8 cellular contexts compared by ENCODE assay signal in the genomic region with DNA sequence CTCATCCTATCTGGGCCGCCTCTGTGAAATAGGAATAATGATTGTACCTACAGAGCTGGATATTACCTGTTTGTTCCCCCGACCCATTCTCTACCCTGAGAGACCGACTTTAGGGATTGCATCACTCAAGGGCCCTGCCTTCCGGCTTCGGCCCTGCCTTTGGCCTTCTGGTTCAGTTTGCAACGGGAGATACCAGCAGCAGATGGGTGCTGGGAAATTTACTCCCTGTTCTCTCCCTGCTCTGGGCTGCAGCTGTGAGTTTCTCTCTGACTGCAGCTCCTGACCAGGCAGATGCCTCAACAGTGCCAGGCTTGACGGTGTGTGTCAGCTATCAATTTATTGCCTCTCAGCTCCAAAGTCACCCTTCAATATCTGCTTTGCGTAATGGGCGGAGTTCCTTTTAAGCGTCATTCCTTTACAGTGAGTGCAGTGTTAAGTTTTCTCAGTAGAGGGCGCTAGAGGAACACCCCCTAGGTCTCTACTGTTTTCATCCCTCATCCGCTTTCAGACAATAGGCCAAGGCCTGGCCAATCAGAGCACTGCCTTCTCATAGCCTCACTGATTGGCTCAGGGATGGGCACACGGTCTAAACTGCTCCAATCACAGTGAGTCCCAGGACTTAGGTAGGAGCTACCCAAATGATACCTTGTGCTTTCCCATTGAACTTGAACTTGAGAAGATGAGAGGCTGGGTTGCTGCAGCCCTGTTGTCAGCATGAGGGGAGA. TPM values are rescaled to one million over a fixed set of nuclear protein-coding genes. Genes with fewer than 3 reads are reported as not detected.
DNase-seq lines count a peak whose midpoint lies in the region; ATAC-seq and TF ChIP-seq lines count a peak whose summit lies in the region.

No MANE protein-coding gene starts in this region.

- H3K27me3 ChIP-seq in CD4-positive, alpha-beta memory T cell (ENCODE audit: insufficient read depth, low read length) = no peaks in the 10 kb centered on the region
- H3K27me3 ChIP-seq in right lobe of liver (no peaks in the 10 kb centered on the region), upper lobe of right lung (no peaks in the 10 kb centered on the region)

- no peaks in the 10 kb centered on the region for H3K36me3 Mint-ChIP-seq in CD4-positive, alpha-beta memory T cell

- CTCF ChIA-PET in CD4-positive, alpha-beta memory T cell (lab: Charles Lee; ENCODE audit: partially characterized antibody) = interaction anchor here (0.9 to 14.1 kb wide), 6 partner anchors 9 to 332 kb away, joined by 3 to 173 read pairs (median 13); no protein-coding TSS in a partner anchor

- DNase-seq in CD4-positive, alpha-beta memory T cell = peak; percentile 22 to 55 (median 33)
- peak; percentile 46 for DNase-seq in GM19240 (ENCODE audit: insufficient read length, low spot score)
- peak; percentile 63 for DNase-seq in LHCN-M2 (ENCODE audit: low read depth)
- DNase-seq in SHP77 (lab: John Stamatoyannopoulos, UW) = peak; percentile 49 to 74
- DNase-seq in cerebellar cortex (ENCODE audit: low spot score) = peak; percentile 70
- DNase-seq in right lobe of liver = no peak
- no peak for DNase-seq in upper lobe of right lung

- TF ChIP-seq POLR2A in right lobe of liver (IDR thresholded peaks at IDR 0.05) = no peak

- ATAC-seq in right lobe of liver = peak; percentile 45 to 60 (median 50)
- ATAC-seq in upper lobe of right lung = peak; percentile 74
- ATAC-seq in GM18502 (IDR thresholded peaks at IDR 0.05; ENCODE audit: poor library complexity, unreplicated experiment) = no peak

- H3K27ac Mint-ChIP-seq in CD4-positive, alpha-beta memory T cell = no peak overlapping the region

- no peaks in the 10 kb centered on the region for H3K36me3 ChIP-seq in CD4-positive, alpha-beta memory T cell (ENCODE audit: insufficient read depth, low read length)
- H3K36me3 ChIP-seq in right lobe of liver (no peaks in the 10 kb centered on the region), upper lobe of right lung (no peaks in the 10 kb centered on the region)

- TF ChIP-seq CTCF in right lobe of liver (IDR thresholded peaks at IDR 0.05) (peak; percentile 34 to 53 (median 44)), upper lobe of right lung (IDR thresholded peaks at IDR 0.05) (peak; percentile 39)

- no peaks in the 10 kb centered on the region for H3K9me3 ChIP-seq in CD4-positive, alpha-beta memory T cell (ENCODE audit: control insufficient read depth in 1 of 2, low read length in 2 of 2)
- H3K9me3 ChIP-seq in right lobe of liver (no peaks in the 10 kb centered on the region), upper lobe of right lung (no peaks in the 10 kb centered on the region)

- H3K4me3 ChIP-seq in CD4-positive, alpha-beta memory T cell (ENCODE audit: low read length in 2 of 2) = no peak overlapping the region
- H3K4me3 ChIP-seq in right lobe of liver (no peak overlapping the region), upper lobe of right lung (no peak overlapping the region)

- H3K4me3 Mint-ChIP-seq in CD4-positive, alpha-beta memory T cell = no peak overlapping the region

- peaks cover 0 to 18% of the 10 kb centered on the region in 2 donors for H3K27me3 Mint-ChIP-seq in CD4-positive, alpha-beta memory T cell

- H3K4me1 Mint-ChIP-seq in CD4-positive, alpha-beta memory T cell = no peaks in the 10 kb centered on the region

- no peak overlapping the region for H3K27ac ChIP-seq in CD4-positive, alpha-beta memory T cell (ENCODE audit: low read depth, low read length)
- no peak overlapping the region for H3K27ac ChIP-seq in right lobe of liver
- no peak overlapping the region for H3K27ac ChIP-seq in upper lobe of right lung

- POLR2A ChIA-PET in CD4-positive, alpha-beta memory T cell (lab: Charles Lee; ENCODE audit: partially characterized antibody) = no interaction called here

- H3K9me3 Mint-ChIP-seq in CD4-positive, alpha-beta memory T cell = no peaks in the 10 kb centered on the region

- WGBS in right lobe of liver (ENCODE audit: insufficient coverage, low coverage, low lambda C conversion rate, missing lambda C conversion rate) = 21% methylated on average over 8 of the region's 13 CpGs

- no peaks in the 10 kb centered on the region for H3K4me1 ChIP-seq in CD4-positive, alpha-beta memory T cell (ENCODE audit: insufficient read depth, low read length)
- H3K4me1 ChIP-seq in right lobe of liver (no peaks in the 10 kb centered on the region), upper lobe of right lung (no peaks in the 10 kb centered on the region)

- intact Hi-C loops in CD4-positive, alpha-beta memory T cell (cut with micrococcal nuclease) = no loop called here
- intact Hi-C loops in right lobe of liver (cut with DNase I) = loop anchor here (5.0 kb wide), 2 partner anchors 309 to 314 kb away; no protein-coding TSS in a partner anchor
- intact Hi-C loops in upper lobe of right lung (cut with DNase I) = no loop called here

RNA-seq across cellular contexts. Expression of a gene that starts 30.0 kb away (rescaled TPM):
- total RNA-seq in CD4-positive, alpha-beta memory T cell = not detected
- not detected for polyA plus RNA-seq in CD4-positive, alpha-beta memory T cell
- total RNA-seq in LHCN-M2 (2014; rRNA removed) (0.34 and 0.71 TPM in 2 replicates), right lobe of liver (under 1 TPM in 5 of 6 experiments, not detected in 1; 0.18 to 0.51 (median 0.22) TPM), upper lobe of right lung (not detected)
- 0.56 TPM for polyA plus RNA-seq in LHCN-M2 (2012)

RNA-seq across cellular contexts. Expression of a gene that starts 34.3 kb away (rescaled TPM):
- 1 to 10 TPM; 8.8 to 8.9 TPM for total RNA-seq in CD4-positive, alpha-beta memory T cell
- 1 to 10 TPM; 3.9 to 4.9 TPM for polyA plus RNA-seq in CD4-positive, alpha-beta memory T cell
- total RNA-seq in LHCN-M2 (2014; rRNA removed) (9.1 and 9.6 TPM in 2 replicates), right lobe of liver (1 to 10 TPM; 2.3 to 3.2 (median 2.7) TPM), upper lobe of right lung (3.4 TPM)
- polyA plus RNA-seq in LHCN-M2 (2012) = 3.0 TPM

RNA-seq across cellular contexts. Expression of a gene that starts 34.6 kb away (rescaled TPM):
- total RNA-seq in CD4-positive, alpha-beta memory T cell = 10 to 100 TPM; 39.9 to 40.9 TPM
- polyA plus RNA-seq in CD4-positive, alpha-beta memory T cell = 10 to 100 TPM; 70.3 to 79.2 TPM
- total RNA-seq in LHCN-M2 (2014; rRNA removed) (83.2 and 122 TPM in 2 replicates), right lobe of liver (10 to 100 TPM; 16.6 to 40.4 (median 21.2) TPM), upper lobe of right lung (30.2 TPM)
- polyA plus RNA-seq in LHCN-M2 (2012) = 36.8 TPM

Comparison
In these comparisons a context has a peak if more than half of its experiments do, and no peak if none do; other contexts are left out.
1. DNase-seq: peak in CD4-positive, alpha-beta memory T cell (5 of 5), GM19240 (single experiment), LHCN-M2 (single experiment), SHP77 (2 of 2) and cerebellar cortex (single experiment); none in right lobe of liver (0 of 3) and upper lobe of right lung (single experiment).
2. intact Hi-C loops: an anchor here in right lobe of liver (5.0 kb wide); none called in CD4-positive, alpha-beta memory T cell and upper lobe of right lung.